Comparison of ENCODE assay signal across 9 cellular contexts in the genomic region with DNA sequence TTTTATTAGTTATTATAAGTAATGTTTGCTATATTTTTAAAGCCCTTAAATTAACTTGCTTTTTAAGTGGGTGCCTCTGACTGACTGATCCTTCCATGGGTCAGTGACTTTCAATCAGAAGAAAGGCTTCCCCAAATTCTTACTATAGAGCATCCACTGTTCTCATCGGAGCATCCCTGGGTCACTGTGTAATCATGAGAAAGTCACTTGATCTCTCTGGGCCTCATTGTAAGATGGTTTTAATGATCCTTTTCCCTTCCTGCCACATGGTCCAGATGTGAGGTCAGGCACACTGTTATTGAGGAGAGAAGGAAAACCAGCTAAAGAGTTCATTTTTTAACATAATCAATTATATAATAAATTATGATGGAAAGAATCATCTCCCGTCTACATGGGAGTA. TPM values are rescaled to one million over a fixed set of nuclear protein-coding genes. Genes with fewer than 3 reads are reported as not detected.
"Had no signal": no experiment of that assay in that cellular context is flagged by ENCODE, and none has a peak within 500 bp of the region (broad histone marks: within the 10 kb centered on the region; RNA-seq: fewer than 3 reads in every experiment).

No MANE protein-coding gene starts in this region.

- H3K27ac ChIP-seq: HL-60 had no signal

- H3K27me3 Mint-ChIP-seq: IgD-negative memory B cell had no signal

- H3K27ac Mint-ChIP-seq: IgD-negative memory B cell had no signal

- DNase-seq: IMR-90, KBM-7, KG1 had no signal

- ATAC-seq: HepG2, K562 had no signal

- H3K4me3 ChIP-seq: K562 had no signal

- H3K9me3 Mint-ChIP-seq: IgD-negative memory B cell had no signal

- H3K4me3 Mint-ChIP-seq: IgD-negative memory B cell had no signal

RNA-seq across cellular contexts. Expression of a gene that starts 31.6 kb away (rescaled TPM):
- total RNA-seq: HT-29, HT1080, IMR-90, K562 had no signal
- polyA plus RNA-seq: HepG2, IgD-negative memory B cell, IMR-90, K562 had no signal
